Comparison of ENCODE assay signal across 36 cellular contexts in the genomic region with DNA sequence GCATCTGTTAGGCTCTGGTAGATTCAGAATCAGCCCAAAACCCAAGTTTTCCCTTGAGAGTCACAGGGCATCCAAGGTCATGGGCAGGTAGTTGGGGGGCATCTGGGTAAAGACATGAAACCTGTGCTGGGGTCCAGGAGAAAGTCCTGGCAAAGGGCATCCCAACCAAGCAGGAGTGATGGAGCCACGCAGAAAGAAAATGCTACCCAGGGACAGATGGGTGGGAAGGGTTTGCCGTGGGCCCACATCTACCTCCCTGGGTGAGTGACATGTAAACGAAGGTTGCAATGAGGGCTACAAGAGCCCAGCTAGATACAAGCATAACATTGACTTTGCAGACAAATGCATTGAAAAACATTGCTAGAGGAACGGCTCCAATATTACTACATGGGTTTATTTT.
"Had no signal": no experiment of that assay in that cellular context is flagged by ENCODE, and none has a peak within 500 bp of the region (broad histone marks: within the 10 kb centered on the region; RNA-seq: fewer than 3 reads in every experiment).

No MANE protein-coding gene starts in this region.

- H3K4me1 ChIP-seq: ascending aorta had no signal

- ATAC-seq: activated CD4-positive, alpha-beta T cell treated with anti-CD3 and anti-CD28 coated beads for 36 hours; activated CD8-positive, alpha-beta memory T cell treated with anti-CD3 and anti-CD28 coated beads, Interleukin-2, amount 10 ng/mL, durations not matched to agents 7 days and 5 days; activated CD8-positive, alpha-beta T cell treated with anti-CD3 and anti-CD28 coated beads, Interleukin-2, amount 10 ng/mL, durations not matched to agents 7 days and 5 days; activated naive CD8-positive, alpha-beta T cell treated with anti-CD3 and anti-CD28 coated beads, Interleukin-2, amount 50 U/mL, for 24 hours had no signal

- H3K27me3 ChIP-seq: ascending aorta, cardiac muscle cell had no signal

- H3K27ac Mint-ChIP-seq: activated B cell treated with CpG ODN at 0.5 μM for 24 hours; activated CD4-positive, alpha-beta memory T cell treated with anti-CD3 and anti-CD28 coated beads, Interleukin-2, amount 10 ng/mL, durations not matched to agents 7 days and 5 days; activated CD4-positive, alpha-beta T cell treated with anti-CD3 and anti-CD28 coated beads for 36 hours; activated CD4-positive, alpha-beta T cell treated with anti-CD3 and anti-CD28 coated beads, Interleukin-2, amount 10 ng/mL, durations not matched to agents 7 days and 5 days; activated CD8-positive, alpha-beta memory T cell treated with anti-CD3 and anti-CD28 coated beads, Interleukin-2, amount 10 ng/mL, durations not matched to agents 7 days and 5 days; activated CD8-positive, alpha-beta T cell treated with anti-CD3 and anti-CD28 coated beads, Interleukin-2, amount 10 ng/mL, durations not matched to agents 7 days and 5 days; activated naive CD4-positive, alpha-beta T cell treated with anti-CD3 and anti-CD28 coated beads, Interleukin-2, amount 10 ng/mL, durations not matched to agents 7 days and 5 days; activated naive CD4-positive, alpha-beta T cell treated with anti-CD3 and anti-CD28 coated beads, Interleukin-2, amount 50 U/mL, for 24 hours; activated naive CD8-positive, alpha-beta T cell; activated naive CD8-positive, alpha-beta T cell treated with anti-CD3 and anti-CD28 coated beads, Interleukin-2, amount 10 ng/mL, durations not matched to agents 7 days and 5 days; activated naive CD8-positive, alpha-beta T cell treated with anti-CD3 and anti-CD28 coated beads, Interleukin-2, amount 50 U/mL, for 24 hours; activated T-cell treated with anti-CD3 and anti-CD28 coated beads, Interleukin-2, amount 50 U/mL, for 24 hours; activated T-helper 2 cell treated with anti-CD3 and anti-CD28 coated beads, Interferon-gamma antibody, Interleukin-2, Interleukin-4, amounts not matched to agents 10 μg/mL and 5 μg/mL and 100 μg/mL, durations not matched to agents 14 hours and 24 hours and 36 hours; brain; T-helper 1 cell treated with Interleukin-12 subunit alpha and Interleukin-12 subunit beta and Interleukin-4 antibody, amounts not matched to agents 30 μg/mL and 1 μg/mL, for 36 hours; T-helper 2 cell treated with Interferon-gamma antibody and Interleukin-4, amounts not matched to agents 5 μg/mL and 100 μg/mL, for 36 hours had no signal

- H3K27me3 Mint-ChIP-seq: activated B cell treated with CpG ODN at 0.5 μM for 24 hours; activated CD4-positive, alpha-beta T cell treated with anti-CD3 and anti-CD28 coated beads for 36 hours; activated CD8-positive, alpha-beta memory T cell treated with anti-CD3 and anti-CD28 coated beads, Interleukin-2, amount 10 ng/mL, durations not matched to agents 7 days and 5 days; activated naive CD8-positive, alpha-beta T cell treated with anti-CD3 and anti-CD28 coated beads, Interleukin-2, amount 50 U/mL, for 24 hours had no signal

- H3K36me3 ChIP-seq: ascending aorta, cardiac muscle cell had no signal

- H3K4me3 ChIP-seq: ascending aorta, cardiac muscle cell had no signal

- DNase-seq: activated B cell treated with CpG ODN at 0.5 μM for 24 hours; activated CD4-positive, alpha-beta memory T cell treated with anti-CD3 and anti-CD28 coated beads, Interleukin-2, amount 10 ng/mL, durations not matched to agents 7 days and 5 days; activated CD4-positive, alpha-beta T cell treated with anti-CD3 and anti-CD28 coated beads for 1 hour; activated CD4-positive, alpha-beta T cell treated with anti-CD3 and anti-CD28 coated beads for 36 hours; activated CD4-positive, alpha-beta T cell treated with anti-CD3 and anti-CD28 coated beads for 48 hours; activated CD4-positive, alpha-beta T cell treated with anti-CD3 and anti-CD28 coated beads, Interleukin-2, amount 10 ng/mL, durations not matched to agents 7 days and 5 days; activated CD4-positive, alpha-beta T cell treated with anti-CD3 and anti-CD28 coated beads, Interleukin-2, amount 50 U/mL, for 48 hours; activated CD8-positive, alpha-beta memory T cell treated with anti-CD3 and anti-CD28 coated beads for 24 hours; activated CD8-positive, alpha-beta memory T cell treated with anti-CD3 and anti-CD28 coated beads, Interleukin-2, amount 10 ng/mL, durations not matched to agents 7 days and 5 days; activated CD8-positive, alpha-beta memory T cell treated with anti-CD3 and anti-CD28 coated beads, Interleukin-2, amount 50 U/mL, for 48 hours; activated CD8-positive, alpha-beta T cell treated with anti-CD3 and anti-CD28 coated beads, Interleukin-2, amount 10 ng/mL, durations not matched to agents 7 days and 5 days; activated effector memory CD4-positive, alpha-beta T cell treated with Interleukin-2 at 50 U/mL for 16 hours; activated gamma-delta T cell; activated naive CD4-positive, alpha-beta T cell treated with anti-CD3 and anti-CD28 coated beads, Interleukin-2, amount 10 ng/mL, durations not matched to agents 7 days and 5 days; activated naive CD4-positive, alpha-beta T cell treated with Interleukin-2 at 50 U/mL for 16 hours; activated naive CD8-positive, alpha-beta T cell treated with anti-CD3 and anti-CD28 coated beads, Interleukin-2, amount 10 ng/mL, durations not matched to agents 7 days and 5 days; activated naive CD8-positive, alpha-beta T cell treated with anti-CD3 and anti-CD28 coated beads, Interleukin-2, amount 50 U/mL, for 24 hours; activated T-cell treated with anti-CD3 and anti-CD28 coated beads, Interleukin-2, amount 50 U/mL, for 24 hours; activated T-cell treated with anti-CD3 and anti-CD28 coated beads, Interleukin-2, amount 50 U/mL, for 48 hours; amygdala; anterior cingulate cortex; caudate nucleus; cerebellar nuclear complex; T-helper 1 cell; T-helper 2 cell; T-helper 9 cell had no signal

- H3K27ac ChIP-seq: ascending aorta, cardiac muscle cell, VCaP had no signal

- H3K9me3 Mint-ChIP-seq: T-helper 1 cell treated with Interleukin-12 subunit alpha and Interleukin-12 subunit beta and Interleukin-4 antibody, amounts not matched to agents 30 μg/mL and 1 μg/mL, for 36 hours had no signal

- H3K36me3 Mint-ChIP-seq: activated CD8-positive, alpha-beta memory T cell treated with anti-CD3 and anti-CD28 coated beads, Interleukin-2, amount 10 ng/mL, durations not matched to agents 7 days and 5 days; activated naive CD4-positive, alpha-beta T cell treated with anti-CD3 and anti-CD28 coated beads, Interleukin-2, amount 10 ng/mL, durations not matched to agents 7 days and 5 days; activated naive CD4-positive, alpha-beta T cell treated with anti-CD3 and anti-CD28 coated beads, Interleukin-2, amount 50 U/mL, for 24 hours; activated naive CD8-positive, alpha-beta T cell treated with anti-CD3 and anti-CD28 coated beads, Interleukin-2, amount 10 ng/mL, durations not matched to agents 7 days and 5 days; brain had no signal

- H3K4me3 Mint-ChIP-seq: activated B cell treated with CpG ODN at 0.5 μM for 24 hours; activated CD4-positive, alpha-beta memory T cell treated with anti-CD3 and anti-CD28 coated beads, Interleukin-2, amount 10 ng/mL, durations not matched to agents 7 days and 5 days; activated CD4-positive, alpha-beta T cell treated with anti-CD3 and anti-CD28 coated beads for 36 hours; activated CD4-positive, alpha-beta T cell treated with anti-CD3 and anti-CD28 coated beads, Interleukin-2, amount 10 ng/mL, durations not matched to agents 7 days and 5 days; activated CD8-positive, alpha-beta memory T cell treated with anti-CD3 and anti-CD28 coated beads, Interleukin-2, amount 10 ng/mL, durations not matched to agents 7 days and 5 days; activated CD8-positive, alpha-beta T cell treated with anti-CD3 and anti-CD28 coated beads, Interleukin-2, amount 10 ng/mL, durations not matched to agents 7 days and 5 days; activated naive CD4-positive, alpha-beta T cell treated with anti-CD3 and anti-CD28 coated beads, Interleukin-2, amount 10 ng/mL, durations not matched to agents 7 days and 5 days; activated naive CD4-positive, alpha-beta T cell treated with anti-CD3 and anti-CD28 coated beads, Interleukin-2, amount 50 U/mL, for 24 hours; activated naive CD8-positive, alpha-beta T cell; activated naive CD8-positive, alpha-beta T cell treated with anti-CD3 and anti-CD28 coated beads, Interleukin-2, amount 10 ng/mL, durations not matched to agents 7 days and 5 days; activated naive CD8-positive, alpha-beta T cell treated with anti-CD3 and anti-CD28 coated beads, Interleukin-2, amount 50 U/mL, for 24 hours; activated T-cell treated with anti-CD3 and anti-CD28 coated beads, Interleukin-2, amount 50 U/mL, for 24 hours; brain; central memory CD8-positive, alpha-beta T cell; T-helper 1 cell treated with Interleukin-12 subunit alpha and Interleukin-12 subunit beta and Interleukin-4 antibody, amounts not matched to agents 30 μg/mL and 1 μg/mL, for 36 hours; T-helper 2 cell treated with Interferon-gamma antibody and Interleukin-4, amounts not matched to agents 5 μg/mL and 100 μg/mL, for 36 hours had no signal

- H3K4me1 Mint-ChIP-seq: activated CD4-positive, alpha-beta memory T cell treated with anti-CD3 and anti-CD28 coated beads, Interleukin-2, amount 10 ng/mL, durations not matched to agents 7 days and 5 days; activated CD4-positive, alpha-beta T cell treated with anti-CD3 and anti-CD28 coated beads for 36 hours; activated CD4-positive, alpha-beta T cell treated with anti-CD3 and anti-CD28 coated beads, Interleukin-2, amount 10 ng/mL, durations not matched to agents 7 days and 5 days; activated CD8-positive, alpha-beta memory T cell treated with anti-CD3 and anti-CD28 coated beads, Interleukin-2, amount 10 ng/mL, durations not matched to agents 7 days and 5 days; activated naive CD4-positive, alpha-beta T cell treated with anti-CD3 and anti-CD28 coated beads, Interleukin-2, amount 10 ng/mL, durations not matched to agents 7 days and 5 days; activated naive CD4-positive, alpha-beta T cell treated with anti-CD3 and anti-CD28 coated beads, Interleukin-2, amount 50 U/mL, for 24 hours; activated naive CD8-positive, alpha-beta T cell treated with anti-CD3 and anti-CD28 coated beads, Interleukin-2, amount 10 ng/mL, durations not matched to agents 7 days and 5 days; activated naive CD8-positive, alpha-beta T cell treated with anti-CD3 and anti-CD28 coated beads, Interleukin-2, amount 50 U/mL, for 24 hours; brain; central memory CD8-positive, alpha-beta T cell had no signal
